Comparison of ENCODE assay signal across 22 cellular contexts in the genomic region with DNA sequence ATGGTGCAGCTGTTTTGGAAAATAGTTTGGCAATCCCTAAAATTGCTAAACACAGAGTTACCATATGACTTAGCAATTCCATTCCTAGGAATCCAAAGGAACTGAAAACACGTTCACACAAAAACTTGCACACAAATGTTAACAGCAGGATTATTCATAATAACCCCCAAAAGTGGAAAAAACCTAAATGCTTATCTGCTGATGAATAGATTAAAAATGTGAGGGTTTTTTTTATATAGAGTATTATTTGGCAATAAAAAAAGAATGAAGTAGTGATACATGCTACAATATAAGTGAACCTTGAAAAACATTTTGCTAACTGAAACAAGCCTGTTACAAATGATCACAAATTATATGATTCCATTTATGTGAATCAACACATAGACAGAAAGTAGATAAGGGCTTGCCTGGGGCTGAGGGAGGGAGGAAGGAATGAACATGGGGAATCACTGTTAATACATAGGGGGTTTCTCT. TPM values are rescaled to one million over a fixed set of nuclear protein-coding genes. Genes with fewer than 3 reads are reported as not detected.
DNase-seq lines count a peak whose midpoint lies in the region; ATAC-seq, FAIRE-seq and TF ChIP-seq lines count a peak whose summit lies in the region.
"Had no signal": no experiment of that assay in that cellular context is flagged by ENCODE, and none has a peak within 500 bp of the region (broad histone marks: within the 10 kb centered on the region; RNA-seq: fewer than 3 reads in every experiment).

No MANE protein-coding gene starts in this region.

- H4K8ac ChIP-seq in H1 (ENCODE audit: extremely low read depth, insufficient read depth, low read length) (no peak overlapping the region), trophoblast cell (ENCODE audit: low read depth, low read length) (no peak overlapping the region)

- H4K91ac ChIP-seq in H1 (replicated peaks; ENCODE audit: insufficient read length, low read length): no peak overlapping the region
- H4K91ac ChIP-seq in trophoblast cell (ENCODE audit: low read depth, low read length): no peak overlapping the region

- no peak for TF ChIP-seq RAD21 in H1 (IDR thresholded peaks at IDR 0.05 in 1 of 2, conservative IDR thresholded peaks at IDR 0.05 in 1 of 2; ENCODE audit: low read depth in 2 of 2, low read length in 2 of 2)

- no peak overlapping the region for H2BK20ac ChIP-seq in H1 (ENCODE audit: low read length)

- no peak overlapping the region for H3K4ac ChIP-seq in H1 (replicated peaks; ENCODE audit: insufficient read length, low read depth, low read length)
- no peak overlapping the region for H3K4ac ChIP-seq in trophoblast cell (ENCODE audit: low read depth, low read length)

- H4K20me1 ChIP-seq in H1 (replicated peaks in 1 of 2; ENCODE audit: control insufficient read depth in 1 of 2, insufficient read depth in 2 of 2, low read length in 2 of 2): no peaks in the 10 kb centered on the region

- H2BK12ac ChIP-seq in H1 (ENCODE audit: low read depth, low read length) (no peak overlapping the region), trophoblast cell (ENCODE audit: low read length) (no peak overlapping the region)

- H3K4me3 ChIP-seq in BJ (ENCODE audit: low read depth, low read length): no peak overlapping the region
- no peak overlapping the region for H3K4me3 ChIP-seq in H1 (ENCODE audit: extremely low read depth in 1 of 4, insufficient read depth in 2 of 4, low read depth in 3 of 4, low read length in 4 of 4)
- H3K4me3 ChIP-seq in trophoblast cell (ENCODE audit: low read depth, low read length): no peak overlapping the region
- H3K4me3 ChIP-seq: ascending aorta, lower lobe of right lung, pancreas had no signal

- H3K4me2 ChIP-seq in H1 (ENCODE audit: insufficient read depth in 1 of 2, low read depth in 2 of 2, low read length in 2 of 2) (no peak overlapping the region), trophoblast cell (ENCODE audit: low read length) (no peak overlapping the region)

- CTCF ChIA-PET in BJ (lab: Yijun Ruan, JAX): no interaction called here
- CTCF ChIA-PET in H1 (lab: Charles Lee; ENCODE audit: partially characterized antibody): no interaction called here

- TF ChIP-seq POLR2A in H1 (IDR thresholded peaks at IDR 0.05; ENCODE audit: control extremely low read depth in 1 of 2, low read depth in 2 of 2, low read length in 2 of 2): no peak

- H3K56ac ChIP-seq in H1 (replicated peaks; ENCODE audit: insufficient read length, low read depth, low read length): peak overlapping the region; percentile 57

- H3K23me2 ChIP-seq in H1 (ENCODE audit: low read depth, low read length): no peaks in the 10 kb centered on the region

- no peaks in the 10 kb centered on the region for H3K9me3 ChIP-seq in H1 (ENCODE audit: insufficient read depth in 2 of 2, low read depth in 1 of 2, low read length in 1 of 2)
- H3K9me3 ChIP-seq in trophoblast cell (ENCODE audit: insufficient read depth, low read depth, low read length): no peaks in the 10 kb centered on the region
- H3K9me3 ChIP-seq: ascending aorta, lower lobe of right lung, pancreas had no signal

- H3K9ac ChIP-seq in H1 (replicated peaks in 1 of 4; ENCODE audit: extremely low read depth in 1 of 4, low read depth in 3 of 4, low read length in 3 of 4): no peak overlapping the region
- no peak overlapping the region for H3K9ac ChIP-seq in trophoblast cell (ENCODE audit: low read length)

- no peak overlapping the region for H4K5ac ChIP-seq in H1 (ENCODE audit: insufficient read length, low read depth, low read length)

- H3K36me3 ChIP-seq in BJ (ENCODE audit: control insufficient read depth, insufficient read depth, low read length) (no peaks in the 10 kb centered on the region), H1 (ENCODE audit: control insufficient read depth in 2 of 4, insufficient read depth in 4 of 4, low read length in 3 of 4) (no peaks in the 10 kb centered on the region), trophoblast cell (ENCODE audit: control insufficient read depth in 1 of 2, insufficient read depth in 2 of 2, low read length in 2 of 2) (no peaks in the 10 kb centered on the region)
- H3K36me3 ChIP-seq: ascending aorta, lower lobe of right lung, pancreas had no signal

- peak; percentile 91 for DNase-seq in BJ (ENCODE audit: low read depth)
- DNase-seq in M059J (ENCODE audit: low read depth): peak; percentile 70
- DNase-seq in H1 (ENCODE audit: low read depth in 1 of 2, low spot score in 2 of 2): no peak
- DNase-seq in trophoblast cell: peak; percentile 75 to 88
- no peak for DNase-seq in DMS153 treated with DMSO at 0.1 percent for 48 hours (lab: John Stamatoyannopoulos, UW; ENCODE audit: unreplicated experiment)
- DNase-seq: activated CD4-positive, alpha-beta T cell treated with anti-CD3 and anti-CD28 coated beads for 48 hours; activated CD8-positive, alpha-beta memory T cell treated with anti-CD3 and anti-CD28 coated beads, Interleukin-2, amount 50 U/mL, for 4 hours; activated gamma-delta T cell treated with Interleukin-2 at 50 U/mL for 16 hours; cortex of kidney; DMS 273 treated with DMSO at 0.1 percent for 48 hours; head of caudate nucleus; lower lobe of right lung; naive B cell; NCI-H187; NCI-H446; pancreas; stimulated activated naive CD8-positive, alpha-beta T cell treated with anti-CD3 and anti-CD28 coated beads, Interleukin-15, amount 100 ng/mL, for 72 hours had no signal

- H3K18ac ChIP-seq in H1 (ENCODE audit: extremely low read depth, low read length) (no peak overlapping the region), trophoblast cell (ENCODE audit: low read length) (no peak overlapping the region)

- H2AFZ ChIP-seq in H1 (ENCODE audit: low read length) (no peak overlapping the region), trophoblast cell (ENCODE audit: insufficient read depth, low read length, poor library complexity) (no peak overlapping the region)

- TF ChIP-seq EP300 in H1 (IDR thresholded peaks at IDR 0.05; ENCODE audit: borderline replicate concordance in 1 of 2, low read depth in 2 of 2, low read length in 2 of 2): no peak

- no peak overlapping the region for H4K12ac ChIP-seq in trophoblast cell (ENCODE audit: low read depth, low read length)

- H2AK5ac ChIP-seq in H1 (ENCODE audit: low read depth, low read length) (no peak overlapping the region), trophoblast cell (ENCODE audit: low read length) (no peak overlapping the region)

- ATAC-seq in HG03135 (IDR thresholded peaks at IDR 0.05; ENCODE audit: unreplicated experiment) (no peak), HG02973 (IDR thresholded peaks at IDR 0.05; ENCODE audit: unreplicated experiment) (no peak)
- ATAC-seq: lower lobe of right lung; pancreas; sciatic nerve; stimulated activated naive CD8-positive, alpha-beta T cell treated with anti-CD3 and anti-CD28 coated beads, Interleukin-15, amount 100 ng/mL, for 72 hours had no signal

- POLR2A ChIA-PET in BJ (lab: Charles Lee) (no interaction called here), H1 (lab: Charles Lee; ENCODE audit: partially characterized antibody) (interaction anchor here (1.7 kb wide), 1 partner anchor 10 kb away, joined by 4 read pairs; no protein-coding TSS in a partner anchor)

- no peak overlapping the region for H2BK120ac ChIP-seq in H1 (replicated peaks; ENCODE audit: low read depth, low read length)
- no peak overlapping the region for H2BK120ac ChIP-seq in trophoblast cell (ENCODE audit: insufficient read depth, low read length, poor library complexity)

- H3K79me2 ChIP-seq in H1 (ENCODE audit: control insufficient read depth in 1 of 2, insufficient read depth in 2 of 2, low read length in 2 of 2) (no peaks in the 10 kb centered on the region), trophoblast cell (ENCODE audit: control insufficient read depth, insufficient read depth, low read length, poor library complexity) (no peaks in the 10 kb centered on the region)

- TF ChIP-seq CTCF in BJ (IDR thresholded peaks at IDR 0.05; ENCODE audit: insufficient read depth, low read depth, low read length): no peak
- no peak for TF ChIP-seq CTCF in H1 (IDR thresholded peaks at IDR 0.05; ENCODE audit: control extremely low read depth in 1 of 3, insufficient read depth in 1 of 3, low read depth in 1 of 3, low read length in 3 of 3)

- H3K23ac ChIP-seq in H1 (ENCODE audit: insufficient read length): no peak overlapping the region
- no peak overlapping the region for H3K23ac ChIP-seq in trophoblast cell (ENCODE audit: low read length)

- 89% methylated on average over 1 of the region's 1 CpG; no CpG with 5 or more reads in 1 of the 2 experiments for WGBS in H1 (ENCODE audit: extremely low coverage in 1 of 2, insufficient coverage in 1 of 2, insufficient read length in 1 of 2, insufficient replicate concordance in 2 of 2, low coverage in 1 of 2, low lambda C conversion rate in 2 of 2, missing lambda C conversion rate in 1 of 2), 2 experiments
- WGBS in trophoblast cell (ENCODE audit: extremely low coverage, insufficient coverage, insufficient read length): no CpG with 5 or more reads among the region's 1 CpG

- H3K27ac ChIP-seq in H1 (ENCODE audit: low read depth, low read length): no peak overlapping the region
- no peak overlapping the region for H3K27ac ChIP-seq in trophoblast cell (ENCODE audit: low read depth, low read length)
- H3K27ac ChIP-seq: ascending aorta, C4-2B, lower lobe of right lung, pancreas had no signal

- FAIRE-seq in H1 (lab: Jason Lieb, UNC): no peak
- FAIRE-seq: pancreas had no signal

- no peak overlapping the region for H3K14ac ChIP-seq in H1 (ENCODE audit: insufficient read length)
- no peak overlapping the region for H3K14ac ChIP-seq in trophoblast cell (ENCODE audit: low read length)

- H3K4me1 ChIP-seq in H1 (replicated peaks in 1 of 4; ENCODE audit: control insufficient read depth in 3 of 4, insufficient read depth in 4 of 4, low read length in 3 of 4) (peaks cover 0 to 6% (median 2%) of the 10 kb centered on the region in 4 experiments; a peak in 2 of 7 replicates), trophoblast cell (ENCODE audit: control insufficient read depth in 1 of 2, insufficient read depth in 2 of 2, low read length in 2 of 2) (peaks cover 4 to 7% of the 10 kb centered on the region in 2 experiments)
- H3K4me1 ChIP-seq: ascending aorta, lower lobe of right lung, pancreas had no signal

- H3K27me3 ChIP-seq in BJ (ENCODE audit: control insufficient read depth, insufficient read depth, low read length) (no peaks in the 10 kb centered on the region), H1 (replicated peaks in 1 of 4; ENCODE audit: control insufficient read depth in 3 of 4, extremely low read depth in 1 of 4, insufficient read depth in 3 of 4, low read length in 3 of 4) (no peaks in the 10 kb centered on the region), trophoblast cell (ENCODE audit: insufficient read depth, low read length) (no peaks in the 10 kb centered on the region)
- H3K27me3 ChIP-seq: ascending aorta, pancreas had no signal

- H2BK5ac ChIP-seq in H1 (ENCODE audit: low read depth, low read length) (no peak overlapping the region), trophoblast cell (ENCODE audit: low read depth, low read length, poor library complexity) (no peak overlapping the region)

- H3K79me1 ChIP-seq in H1 (ENCODE audit: low read depth, low read length): no peaks in the 10 kb centered on the region
- H3K79me1 ChIP-seq in trophoblast cell (ENCODE audit: low read length): no peaks in the 10 kb centered on the region

- no peak overlapping the region for H2BK15ac ChIP-seq in H1 (ENCODE audit: low read length)

RNA-seq across cellular contexts. Expression of a gene that starts 45.1 kb away (rescaled TPM):
- polyA plus RNA-seq in BJ (2011; rRNA removed) (124 and 176 TPM in 2 replicates), H1 (2011; rRNA removed) (35.1 and 39.5 TPM in 2 replicates)
- 522 and 534 TPM in 2 replicates for polyA minus RNA-seq in BJ (2011; rRNA and poly(A)+ RNA removed)
- 55.8 and 116 TPM in 2 replicates for total RNA-seq in M059J (2014; rRNA removed; shearing (Covaris generic))
- total RNA-seq in H1 (2021; fragmentation: NEBNext Ultra II Directional; extraction: Animal tissue kit (Norgen Biotek cat#: 25700)): 69.1 and 70.4 TPM in 2 replicates
- 41.2 TPM for polyA plus RNA-seq in H1 (2011; cell fraction: cytosol; rRNA removed)
- polyA plus RNA-seq in H1 (2011; cell fraction: nucleus; rRNA removed): 199 TPM
- 39.2 to 59.2 TPM (median 43.1 TPM) in 4 replicates for polyA plus RNA-seq in H1 (2012, experiment 1 of 2)
- 4.4 TPM for polyA plus RNA-seq in H1 (2012, experiment 2 of 2)
- 15.5 TPM for polyA plus RNA-seq in H1 (2013, experiment 1 of 2)
- polyA plus RNA-seq in H1 (2013, experiment 2 of 2): 15.1 TPM
- polyA minus RNA-seq in H1 (2011; rRNA and poly(A)+ RNA removed): 338 and 362 TPM in 2 replicates
- 58.9 TPM for polyA minus RNA-seq in H1 (2011; cell fraction: cytosol; rRNA and poly(A)+ RNA removed)
- polyA minus RNA-seq in H1 (2011; cell fraction: nucleus; rRNA and poly(A)+ RNA removed): 347 TPM
- 47.9 and 49.7 TPM in 2 replicates for polyA plus RNA-seq in trophoblast cell (2013)

Comparison
In these comparisons a context has a peak if more than half of its experiments do, and no peak if none do; other contexts are left out.
1. DNase-seq: peak in BJ (single experiment), M059J (single experiment) and trophoblast cell (2 of 2); none in H1 (0 of 2) and DMS153 treated with DMSO at 0.1 percent for 48 hours (single experiment).